In the genomic region with DNA sequence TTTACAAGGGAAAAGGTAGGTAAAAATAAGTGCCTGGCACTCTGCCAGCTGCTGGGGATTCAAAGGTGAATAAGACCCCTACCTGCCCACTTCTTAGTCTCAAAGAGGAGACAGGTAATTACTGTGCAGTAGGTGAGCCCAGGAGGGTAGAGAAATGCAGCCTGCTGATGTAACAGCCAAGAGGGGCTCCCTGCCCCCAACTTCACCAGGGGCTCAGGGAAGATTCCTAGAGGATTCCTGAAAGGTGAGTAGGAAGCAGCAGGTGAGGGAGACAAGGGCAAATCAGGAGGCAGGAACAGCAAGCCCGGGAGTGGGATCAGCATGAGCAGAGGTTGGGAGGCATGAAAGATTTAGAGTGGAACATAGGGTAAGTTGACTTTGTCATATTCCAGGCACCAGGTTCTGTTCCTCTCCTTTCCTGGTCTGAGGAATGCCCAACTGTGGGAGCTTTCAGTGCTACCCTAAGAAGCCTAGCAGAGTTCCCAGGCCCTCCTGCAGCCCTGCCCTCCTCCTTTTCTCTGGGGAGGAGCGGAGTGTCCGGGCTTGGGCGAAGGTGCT, we compare ENCODE assay signal across 1 cellular context.
TF ChIP-seq lines count a peak whose summit lies in the region.

No MANE protein-coding gene starts in this region.

TF ChIP-seq in HCT116, 20 proteins besides CTCF, POLR2A, EP300 and RAD21:
- TF ChIP-seq SRF (IDR thresholded peaks at IDR 0.05; ENCODE audit: low read depth) (no peak), MAX (IDR thresholded peaks at IDR 0.05) (no peak), CEBPB (IDR thresholded peaks at IDR 0.05; ENCODE audit: low read depth) (no peak), SP1 (IDR thresholded peaks at IDR 0.05; ENCODE audit: low read depth) (no peak), EGR1 (IDR thresholded peaks at IDR 0.05; ENCODE audit: low read depth) (no peak), CBX3 (IDR thresholded peaks at IDR 0.05; ENCODE audit: low read depth) (no peak), YY1 (IDR thresholded peaks at IDR 0.05; ENCODE audit: extremely low read depth, insufficient replicate concordance, low read depth, low read length) (no peak), EZH2phosphoT487 (IDR thresholded peaks at IDR 0.05; ENCODE audit: borderline replicate concordance) (no peak), POLR2AphosphoS5 (IDR thresholded peaks at IDR 0.05; ENCODE audit: low read depth, low read length) (no peak), ZFX (IDR thresholded peaks at IDR 0.05) (no peak), SIN3A (IDR thresholded peaks at IDR 0.05; ENCODE audit: low read depth) (no peak), FOSL1 (IDR thresholded peaks at IDR 0.05; ENCODE audit: low read depth) (no peak), ELF1 (IDR thresholded peaks at IDR 0.05; ENCODE audit: borderline replicate concordance, low read depth) (no peak), TCF7L2 (IDR thresholded peaks at IDR 0.05; ENCODE audit: borderline replicate concordance, extremely low read depth, insufficient read depth, insufficient read length) (no peak), ZNF274 (IDR thresholded peaks at IDR 0.05; ENCODE audit: low read depth, low read length) (no peak), EZH2 (IDR thresholded peaks at IDR 0.05) (no peak), JUND (IDR thresholded peaks at IDR 0.05) (no peak), REST (IDR thresholded peaks at IDR 0.05; ENCODE audit: low read depth) (no peak)
- TF ChIP-seq, protein P1, sequence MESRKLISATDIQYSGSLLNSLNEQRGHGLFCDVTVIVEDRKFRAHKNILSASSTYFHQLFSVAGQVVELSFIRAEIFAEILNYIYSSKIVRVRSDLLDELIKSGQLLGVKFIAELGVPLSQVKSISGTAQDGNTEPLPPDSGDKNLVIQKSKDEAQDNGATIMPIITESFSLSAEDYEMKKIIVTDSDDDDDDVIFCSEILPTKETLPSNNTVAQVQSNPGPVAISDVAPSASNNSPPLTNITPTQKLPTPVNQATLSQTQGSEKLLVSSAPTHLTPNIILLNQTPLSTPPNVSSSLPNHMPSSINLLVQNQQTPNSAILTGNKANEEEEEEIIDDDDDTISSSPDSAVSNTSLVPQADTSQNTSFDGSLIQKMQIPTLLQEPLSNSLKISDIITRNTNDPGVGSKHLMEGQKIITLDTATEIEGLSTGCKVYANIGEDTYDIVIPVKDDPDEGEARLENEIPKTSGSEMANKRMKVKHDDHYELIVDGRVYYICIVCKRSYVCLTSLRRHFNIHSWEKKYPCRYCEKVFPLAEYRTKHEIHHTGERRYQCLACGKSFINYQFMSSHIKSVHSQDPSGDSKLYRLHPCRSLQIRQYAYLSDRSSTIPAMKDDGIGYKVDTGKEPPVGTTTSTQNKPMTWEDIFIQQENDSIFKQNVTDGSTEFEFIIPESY (IDR thresholded peaks at IDR 0.05; ENCODE audit: extremely low read depth, insufficient replicate concordance, low read length) = no peak
- TF ChIP-seq, protein P2, sequence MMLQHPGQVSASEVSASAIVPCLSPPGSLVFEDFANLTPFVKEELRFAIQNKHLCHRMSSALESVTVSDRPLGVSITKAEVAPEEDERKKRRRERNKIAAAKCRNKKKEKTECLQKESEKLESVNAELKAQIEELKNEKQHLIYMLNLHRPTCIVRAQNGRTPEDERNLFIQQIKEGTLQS (IDR thresholded peaks at IDR 0.05) = no peak
